8 cellular contexts compared by ENCODE assay signal in genomic region chr18:56639094-56639361, GRCh38. TPM values are rescaled to one million over a fixed set of nuclear protein-coding genes. Genes with fewer than 3 reads are reported as not detected.
DNase-seq lines count a peak whose midpoint lies in the region; FAIRE-seq and TF ChIP-seq lines count a peak whose summit lies in the region.

No MANE protein-coding gene starts in this region.

- H3K27me3 Mint-ChIP-seq in activated CD4-positive, alpha-beta T cell treated with anti-CD3 and anti-CD28 coated beads, Interleukin-2, amount 10 ng/mL, durations not matched to agents 24 days and 14 days, result no peaks in the 10 kb centered on the region
- H3K27me3 Mint-ChIP-seq in osteocyte (ENCODE audit: unreplicated experiment), result no peaks in the 10 kb centered on the region

- peaks cover 10% of the 10 kb centered on the region for H3K9me3 Mint-ChIP-seq in activated CD4-positive, alpha-beta T cell treated with anti-CD3 and anti-CD28 coated beads, Interleukin-2, amount 10 ng/mL, durations not matched to agents 24 days and 14 days
- no peaks in the 10 kb centered on the region for H3K9me3 Mint-ChIP-seq in osteocyte (ENCODE audit: unreplicated experiment)

- H3K36me3 Mint-ChIP-seq in activated CD4-positive, alpha-beta T cell treated with anti-CD3 and anti-CD28 coated beads, Interleukin-2, amount 10 ng/mL, durations not matched to agents 24 days and 14 days (ENCODE audit: low read depth), result peaks cover 25% of the 10 kb centered on the region
- peaks cover 2% of the 10 kb centered on the region for H3K36me3 Mint-ChIP-seq in osteocyte (ENCODE audit: unreplicated experiment)

- H3K27ac ChIP-seq in ectodermal cell (ENCODE audit: insufficient read depth, low read depth, low read length, poor library complexity, severe bottlenecking), result no peak overlapping the region

- intact Hi-C loops in activated CD4-positive, alpha-beta T cell treated with anti-CD3 and anti-CD28 coated beads, Interleukin-2, amount 10 ng/mL, durations not matched to agents 24 days and 14 days (cut with micrococcal nuclease), result loop anchor here (5.0 to 10.0 kb wide), 2 partner anchors 946 to 983 kb away; partner anchors contain the start of genes FECH and NARS1

- H3K4me3 Mint-ChIP-seq in activated CD4-positive, alpha-beta T cell treated with anti-CD3 and anti-CD28 coated beads, Interleukin-2, amount 10 ng/mL, durations not matched to agents 24 days and 14 days, result peak overlapping the region; percentile 98
- peak overlapping the region; percentile 99 for H3K4me3 Mint-ChIP-seq in osteocyte (ENCODE audit: unreplicated experiment)

- in situ Hi-C loops in KBM-7 (cut with MboI; ENCODE audit: low pct_unique_long_range_greater_than_20kb, low sequenced_read_pairs), result no loop called here

- TF ChIP-seq CTCF in osteocyte (IDR thresholded peaks at IDR 0.05) (no peak), D721Med (IDR thresholded peaks at IDR 0.05; ENCODE audit: insufficient read depth, missing control alignments) (no peak)

- peak overlapping the region; percentile 90 for H3K4me3 ChIP-seq in ectodermal cell (ENCODE audit: insufficient read depth, low read depth, low read length)

- FAIRE-seq in D721Med (lab: Jason Lieb, UNC), result no peak

- peak overlapping the region; percentile 96 for H3K27ac Mint-ChIP-seq in activated CD4-positive, alpha-beta T cell treated with anti-CD3 and anti-CD28 coated beads, Interleukin-2, amount 10 ng/mL, durations not matched to agents 24 days and 14 days
- peak overlapping the region; percentile 99 for H3K27ac Mint-ChIP-seq in osteocyte (ENCODE audit: unreplicated experiment)

- DNase-seq in activated CD4-positive, alpha-beta T cell treated with anti-CD3 and anti-CD28 coated beads, Interleukin-2, amount 10 ng/mL, durations not matched to agents 24 days and 14 days, result no peak
- no peak for DNase-seq in activated CD4-positive, alpha-beta T cell treated with anti-CD3 and anti-CD28 coated beads, Interleukin-2, amount 50 U/mL, for 1 hour
- DNase-seq in NCI-H2171 (lab: John Stamatoyannopoulos, UW), result peak; percentile 17
- no peak for DNase-seq in osteocyte (ENCODE audit: extremely low spot score, unreplicated experiment)
- DNase-seq in pons (ENCODE audit: low spot score), result no peak
- DNase-seq in D721Med (ENCODE audit: insufficient read length, low spot score), result no peak
- DNase-seq in KBM-7, result no peak

- no peaks in the 10 kb centered on the region for H3K36me3 ChIP-seq in ectodermal cell (ENCODE audit: control insufficient read depth, insufficient read depth, low read length)

- no peaks in the 10 kb centered on the region for H3K4me1 ChIP-seq in ectodermal cell (ENCODE audit: control insufficient read depth, insufficient read depth, low read length)

- H3K9me3 ChIP-seq in ectodermal cell (ENCODE audit: control insufficient read depth, low read length), result no peaks in the 10 kb centered on the region

- 89 to 96% methylated on average over 7 of the region's 7 CpGs for WGBS in ectodermal cell, 2 experiments

- H3K4me1 Mint-ChIP-seq in activated CD4-positive, alpha-beta T cell treated with anti-CD3 and anti-CD28 coated beads, Interleukin-2, amount 10 ng/mL, durations not matched to agents 24 days and 14 days, result peaks cover 35% of the 10 kb centered on the region
- H3K4me1 Mint-ChIP-seq in osteocyte (ENCODE audit: unreplicated experiment), result peaks cover 38% of the 10 kb centered on the region

- H3K27me3 ChIP-seq in ectodermal cell (ENCODE audit: control insufficient read depth, insufficient read depth, low read length, poor library complexity, severe bottlenecking), result no peaks in the 10 kb centered on the region

RNA-seq across cellular contexts. Expression of gene TXNL1, which starts 0.6 kb away (rescaled TPM):
- total RNA-seq in activated CD4-positive, alpha-beta T cell treated with anti-CD3 and anti-CD28 coated beads, Interleukin-2, amount 10 ng/mL, durations not matched to agents 24 days and 14 days, result 102 and 104 TPM in 2 replicates
- polyA plus RNA-seq in ectodermal cell (2013, experiment 1 of 4), result 97.6 TPM
- 87.5 TPM for polyA plus RNA-seq in ectodermal cell (2013, experiment 2 of 4)
- 82.2 TPM for polyA plus RNA-seq in ectodermal cell (2013, experiment 3 of 4)
- polyA plus RNA-seq in ectodermal cell (2013, experiment 4 of 4), result 91.1 TPM
- total RNA-seq in osteocyte, result 67.2 and 68.6 TPM in 2 replicates

RNA-seq across cellular contexts. Expression of gene WDR7, which starts 12.1 kb away (rescaled TPM):
- total RNA-seq in activated CD4-positive, alpha-beta T cell treated with anti-CD3 and anti-CD28 coated beads, Interleukin-2, amount 10 ng/mL, durations not matched to agents 24 days and 14 days, result 20.8 and 26.0 TPM in 2 replicates
- polyA plus RNA-seq in ectodermal cell (2013, experiment 1 of 4), result 16.1 TPM
- 12.9 TPM for polyA plus RNA-seq in ectodermal cell (2013, experiment 2 of 4)
- 8.1 TPM for polyA plus RNA-seq in ectodermal cell (2013, experiment 3 of 4)
- 8.9 TPM for polyA plus RNA-seq in ectodermal cell (2013, experiment 4 of 4)
- 25.9 and 26.9 TPM in 2 replicates for total RNA-seq in osteocyte
